ENCODE assay signal across 19 cellular contexts in the genomic region with DNA sequence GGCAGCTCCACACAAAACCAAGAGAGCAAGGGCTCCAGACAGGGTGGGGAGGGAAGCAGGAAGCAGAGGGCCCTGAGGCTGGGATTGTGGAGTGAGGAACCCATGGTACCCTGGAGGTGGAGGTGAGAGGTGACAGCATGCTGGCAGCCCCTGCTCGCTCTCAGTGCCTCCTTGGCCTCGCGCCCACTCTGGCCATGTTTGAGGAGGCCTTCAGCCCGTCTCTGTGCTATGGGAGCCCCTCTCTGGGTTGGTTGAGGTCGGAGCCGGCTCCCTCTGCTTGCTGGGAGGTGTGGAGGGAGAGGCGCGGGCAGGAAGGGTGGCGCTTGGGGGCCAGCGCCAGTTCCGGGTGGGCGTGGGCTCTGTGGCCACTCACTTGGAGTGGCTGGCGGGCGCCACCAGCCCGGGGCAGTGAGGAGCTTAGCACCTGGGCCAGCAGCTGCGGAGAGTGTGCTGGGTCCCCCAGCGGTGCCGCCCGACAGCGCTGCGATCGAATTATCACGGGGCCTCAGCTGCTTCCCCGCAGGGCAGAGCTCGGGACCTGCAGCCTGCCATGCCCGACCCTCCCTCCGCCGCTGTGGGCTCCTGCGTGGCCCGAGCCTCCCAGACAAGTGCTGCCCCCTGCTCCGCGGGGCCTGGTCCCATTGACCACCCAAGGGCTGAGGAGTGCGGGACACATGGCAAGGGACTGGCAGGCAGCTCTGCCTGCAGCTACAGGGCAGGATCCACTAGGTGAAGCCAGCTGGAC.
A peak's percentile ranks its signal among the peaks of the same experiment; 100 is the strongest.
DNase-seq lines count a peak whose midpoint lies in the region; ATAC-seq and TF ChIP-seq lines count a peak whose summit lies in the region.
"Had no signal": no experiment of that assay in that cellular context is flagged by ENCODE, and none has a peak within 500 bp of the region (broad histone marks: within the 10 kb centered on the region; RNA-seq: fewer than 3 reads in every experiment).

No MANE protein-coding gene starts in this region.

- no peaks in the 10 kb centered on the region for H3K36me3 Mint-ChIP-seq in activated naive CD8-positive, alpha-beta T cell treated with anti-CD3 and anti-CD28 coated beads for 36 hours
- no peaks in the 10 kb centered on the region for H3K36me3 Mint-ChIP-seq in activated naive CD8-positive, alpha-beta T cell treated with anti-CD3 and anti-CD28 coated beads, Interleukin-2, amount 50 U/mL, for 24 hours (ENCODE audit: low read depth)
- H3K36me3 Mint-ChIP-seq in stimulated activated memory B cell treated with anti-CD40 and anti-IgM and Interleukin-4, amounts not matched to agents 10 μg/mL and 1 μg/mL and 100 μg/mL, for 72 hours: no peaks in the 10 kb centered on the region
- no peaks in the 10 kb centered on the region for H3K36me3 Mint-ChIP-seq in activated CD4-positive, alpha-beta T cell treated with anti-CD3 and anti-CD28 coated beads for 36 hours (ENCODE audit: low read depth)
- H3K36me3 Mint-ChIP-seq: CD14-positive monocyte; CD4-positive, alpha-beta memory T cell; IgD-negative memory B cell had no signal

- CTCF ChIA-PET in activated CD4-positive, alpha-beta T cell treated with anti-CD3 and anti-CD28 coated beads for 36 hours (lab: Charles Lee): interaction anchor here (0.7 kb wide), 1 partner anchor 11 kb away, joined by 3 read pairs; no protein-coding TSS in a partner anchor

- no peaks in the 10 kb centered on the region for H3K27me3 ChIP-seq in lower lobe of right lung (ENCODE audit: low read depth)
- no peaks in the 10 kb centered on the region for H3K27me3 ChIP-seq in BE2C
- H3K27me3 ChIP-seq: BLaER1 had no signal

- no peaks in the 10 kb centered on the region for H3K36me3 ChIP-seq in lower lobe of right lung
- no peaks in the 10 kb centered on the region for H3K36me3 ChIP-seq in BE2C
- H3K36me3 ChIP-seq: BLaER1 had no signal

- H3K9me3 ChIP-seq in lower lobe of right lung (no peaks in the 10 kb centered on the region), BE2C (no peaks in the 10 kb centered on the region; the same call in 1 of the 2 replicates)
- H3K9me3 ChIP-seq: A549 had no signal

- intact Hi-C loops in lower lobe of right lung (cut with DNase I): no loop called here
- intact Hi-C loops in activated CD4-positive, alpha-beta T cell treated with anti-CD3 and anti-CD28 coated beads for 36 hours (cut with DNase I, micrococcal nuclease): no loop called here

- H3K4me1 Mint-ChIP-seq in activated naive CD8-positive, alpha-beta T cell treated with anti-CD3 and anti-CD28 coated beads for 36 hours: no peaks in the 10 kb centered on the region
- no peaks in the 10 kb centered on the region for H3K4me1 Mint-ChIP-seq in activated naive CD8-positive, alpha-beta T cell treated with anti-CD3 and anti-CD28 coated beads, Interleukin-2, amount 50 U/mL, for 24 hours
- H3K4me1 Mint-ChIP-seq in stimulated activated memory B cell treated with anti-CD40 and anti-IgM and Interleukin-4, amounts not matched to agents 10 μg/mL and 1 μg/mL and 100 μg/mL, for 72 hours: peaks cover 5% of the 10 kb centered on the region
- no peaks in the 10 kb centered on the region for H3K4me1 Mint-ChIP-seq in activated CD4-positive, alpha-beta T cell treated with anti-CD3 and anti-CD28 coated beads for 36 hours
- H3K4me1 Mint-ChIP-seq: CD14-positive monocyte; CD4-positive, alpha-beta memory T cell; IgD-negative memory B cell had no signal

- TF ChIP-seq CTCF in lower lobe of right lung (IDR thresholded peaks at IDR 0.05) (no peak), BE2C (IDR thresholded peaks at IDR 0.05; ENCODE audit: low read depth, low read length) (no peak)

- DNase-seq in activated naive CD8-positive, alpha-beta T cell treated with anti-CD3 and anti-CD28 coated beads for 36 hours: no peak
- DNase-seq in activated naive CD8-positive, alpha-beta T cell treated with anti-CD3 and anti-CD28 coated beads, Interleukin-2, amount 50 U/mL, for 24 hours: no peak
- DNase-seq in lower lobe of right lung: no peak
- no peak for DNase-seq in activated CD4-positive, alpha-beta T cell treated with anti-CD3 and anti-CD28 coated beads for 36 hours
- DNase-seq in NCI-H128 (lab: John Stamatoyannopoulos, UW; ENCODE audit: unreplicated experiment): no peak
- no peak for DNase-seq in BE2C
- DNase-seq: AML-193; CD4-positive, alpha-beta memory T cell; DMS79 treated with DMSO at 0.1 percent for 48 hours had no signal

- no peak for ATAC-seq in activated naive CD8-positive, alpha-beta T cell treated with anti-CD3 and anti-CD28 coated beads, Interleukin-2, amount 50 U/mL, for 24 hours
- peak; percentile 7 to 29 for ATAC-seq in lower lobe of right lung
- peak; percentile 44 for ATAC-seq in stimulated activated memory B cell treated with anti-CD40 and anti-IgM and Interleukin-4, amounts not matched to agents 10 μg/mL and 1 μg/mL and 100 μg/mL, for 72 hours
- ATAC-seq in activated CD4-positive, alpha-beta T cell treated with anti-CD3 and anti-CD28 coated beads for 36 hours: no peak
- ATAC-seq: A549, GM12878, GM23338, HCT116, HepG2 had no signal

- H3K27ac ChIP-seq in lower lobe of right lung: no peak overlapping the region
- H3K27ac ChIP-seq: 22Rv1, A549, BLaER1 had no signal

- peak overlapping the region; percentile 46 for H3K27ac Mint-ChIP-seq in activated naive CD8-positive, alpha-beta T cell treated with anti-CD3 and anti-CD28 coated beads for 36 hours
- no peak overlapping the region for H3K27ac Mint-ChIP-seq in activated naive CD8-positive, alpha-beta T cell treated with anti-CD3 and anti-CD28 coated beads, Interleukin-2, amount 50 U/mL, for 24 hours
- no peak overlapping the region for H3K27ac Mint-ChIP-seq in stimulated activated memory B cell treated with anti-CD40 and anti-IgM and Interleukin-4, amounts not matched to agents 10 μg/mL and 1 μg/mL and 100 μg/mL, for 72 hours
- no peak overlapping the region for H3K27ac Mint-ChIP-seq in activated CD4-positive, alpha-beta T cell treated with anti-CD3 and anti-CD28 coated beads for 36 hours
- H3K27ac Mint-ChIP-seq: CD4-positive, alpha-beta memory T cell; GM23338 had no signal

- H3K4me3 Mint-ChIP-seq in activated naive CD8-positive, alpha-beta T cell treated with anti-CD3 and anti-CD28 coated beads for 36 hours: no peak overlapping the region
- no peak overlapping the region for H3K4me3 Mint-ChIP-seq in activated naive CD8-positive, alpha-beta T cell treated with anti-CD3 and anti-CD28 coated beads, Interleukin-2, amount 50 U/mL, for 24 hours
- no peak overlapping the region for H3K4me3 Mint-ChIP-seq in stimulated activated memory B cell treated with anti-CD40 and anti-IgM and Interleukin-4, amounts not matched to agents 10 μg/mL and 1 μg/mL and 100 μg/mL, for 72 hours
- H3K4me3 Mint-ChIP-seq in activated CD4-positive, alpha-beta T cell treated with anti-CD3 and anti-CD28 coated beads for 36 hours: no peak overlapping the region
- H3K4me3 Mint-ChIP-seq: CD14-positive monocyte; CD4-positive, alpha-beta memory T cell; GM23338 had no signal

- POLR2A ChIA-PET in activated CD4-positive, alpha-beta T cell treated with anti-CD3 and anti-CD28 coated beads for 36 hours (lab: Charles Lee): no interaction called here

- no peaks in the 10 kb centered on the region for H3K9me3 Mint-ChIP-seq in activated naive CD8-positive, alpha-beta T cell treated with anti-CD3 and anti-CD28 coated beads for 36 hours
- peaks cover 3% of the 10 kb centered on the region for H3K9me3 Mint-ChIP-seq in activated naive CD8-positive, alpha-beta T cell treated with anti-CD3 and anti-CD28 coated beads, Interleukin-2, amount 50 U/mL, for 24 hours
- H3K9me3 Mint-ChIP-seq in stimulated activated memory B cell treated with anti-CD40 and anti-IgM and Interleukin-4, amounts not matched to agents 10 μg/mL and 1 μg/mL and 100 μg/mL, for 72 hours: no peaks in the 10 kb centered on the region
- no peaks in the 10 kb centered on the region for H3K9me3 Mint-ChIP-seq in activated CD4-positive, alpha-beta T cell treated with anti-CD3 and anti-CD28 coated beads for 36 hours (ENCODE audit: low read depth)

- H3K27me3 Mint-ChIP-seq in activated naive CD8-positive, alpha-beta T cell treated with anti-CD3 and anti-CD28 coated beads for 36 hours: peaks cover 10% of the 10 kb centered on the region
- no peaks in the 10 kb centered on the region for H3K27me3 Mint-ChIP-seq in activated naive CD8-positive, alpha-beta T cell treated with anti-CD3 and anti-CD28 coated beads, Interleukin-2, amount 50 U/mL, for 24 hours
- no peaks in the 10 kb centered on the region for H3K27me3 Mint-ChIP-seq in stimulated activated memory B cell treated with anti-CD40 and anti-IgM and Interleukin-4, amounts not matched to agents 10 μg/mL and 1 μg/mL and 100 μg/mL, for 72 hours
- peaks cover 7% of the 10 kb centered on the region for H3K27me3 Mint-ChIP-seq in activated CD4-positive, alpha-beta T cell treated with anti-CD3 and anti-CD28 coated beads for 36 hours
- H3K27me3 Mint-ChIP-seq: CD4-positive, alpha-beta memory T cell had no signal

- no peak overlapping the region for H3K4me3 ChIP-seq in lower lobe of right lung
- H3K4me3 ChIP-seq in BE2C (ENCODE audit: low read depth, low read length): no peak overlapping the region
- H3K4me3 ChIP-seq: A549, BLaER1, GM12878, GM23338 had no signal

- H3K4me1 ChIP-seq in lower lobe of right lung (peaks cover 5% of the 10 kb centered on the region), BE2C (no peaks in the 10 kb centered on the region)
- H3K4me1 ChIP-seq: BLaER1 had no signal

Comparison
In these comparisons a context has a peak if more than half of its experiments do, and no peak if none do; other contexts are left out.
1. ATAC-seq: peak in lower lobe of right lung (2 of 2) and stimulated activated memory B cell treated with anti-CD40 and anti-IgM and Interleukin-4, amounts not matched to agents 10 μg/mL and 1 μg/mL and 100 μg/mL, for 72 hours (single experiment); none in activated naive CD8-positive, alpha-beta T cell treated with anti-CD3 and anti-CD28 coated beads, Interleukin-2, amount 50 U/mL, for 24 hours (single experiment) and activated CD4-positive, alpha-beta T cell treated with anti-CD3 and anti-CD28 coated beads for 36 hours (single experiment).